12 cellular contexts compared by ENCODE assay signal in genomic region chr2:145038041-145038525, GRCh38.
A peak's percentile ranks its signal among the peaks of the same experiment; 100 is the strongest.
DNase-seq lines count a peak whose midpoint lies in the region; ATAC-seq and TF ChIP-seq lines count a peak whose summit lies in the region.
"Had no signal": no experiment of that assay in that cellular context is flagged by ENCODE, and none has a peak within 500 bp of the region (broad histone marks: within the 10 kb centered on the region; RNA-seq: fewer than 3 reads in every experiment).

No MANE protein-coding gene starts in this region.

- H3K27ac Mint-ChIP-seq in activated naive CD8-positive, alpha-beta T cell treated with anti-CD3 and anti-CD28 coated beads, Interleukin-2, amount 50 U/mL, for 24 hours = no peak overlapping the region

- H3K4me2 ChIP-seq in BLaER1 (peak overlapping the region; percentile 18; the same call in 1 of the 2 replicates), MM.1S (ENCODE audit: low read depth, low read length) (no peak overlapping the region)
- H3K4me2 ChIP-seq: smooth muscle cell had no signal

- no peaks in the 10 kb centered on the region for H3K36me3 Mint-ChIP-seq in activated naive CD8-positive, alpha-beta T cell treated with anti-CD3 and anti-CD28 coated beads, Interleukin-2, amount 50 U/mL, for 24 hours (ENCODE audit: low read depth)
- H3K36me3 Mint-ChIP-seq: naive B cell had no signal

- no peaks in the 10 kb centered on the region for H3F3A ChIP-seq in MM.1S (ENCODE audit: insufficient read depth, low read length)

- H3K9ac ChIP-seq in BLaER1 (no peak overlapping the region), MM.1S (ENCODE audit: low read length) (no peak overlapping the region)

- ATAC-seq in left cardiac atrium = peak; percentile 41 to 71
- ATAC-seq in activated naive CD8-positive, alpha-beta T cell treated with anti-CD3 and anti-CD28 coated beads, Interleukin-2, amount 50 U/mL, for 24 hours = no peak

- no peaks in the 10 kb centered on the region for H3K27me3 Mint-ChIP-seq in activated naive CD8-positive, alpha-beta T cell treated with anti-CD3 and anti-CD28 coated beads, Interleukin-2, amount 50 U/mL, for 24 hours
- H3K27me3 Mint-ChIP-seq: naive B cell had no signal

- H3K9me3 Mint-ChIP-seq in activated naive CD8-positive, alpha-beta T cell treated with anti-CD3 and anti-CD28 coated beads, Interleukin-2, amount 50 U/mL, for 24 hours = no peaks in the 10 kb centered on the region
- H3K9me3 Mint-ChIP-seq: naive B cell had no signal

- no peaks in the 10 kb centered on the region for H3K27me3 ChIP-seq in BLaER1
- no peaks in the 10 kb centered on the region for H3K27me3 ChIP-seq in MM.1S (replicated peaks; ENCODE audit: insufficient read depth, low read length)
- H3K27me3 ChIP-seq: esophagus squamous epithelium had no signal

- H4K20me1 ChIP-seq in BLaER1 (no peaks in the 10 kb centered on the region), MM.1S (ENCODE audit: insufficient read depth, low read length) (no peaks in the 10 kb centered on the region)

- H3K9me3 ChIP-seq in BLaER1 (no peaks in the 10 kb centered on the region), MM.1S (replicated peaks; ENCODE audit: insufficient read depth, low read length) (no peaks in the 10 kb centered on the region)
- H3K9me3 ChIP-seq: esophagus squamous epithelium had no signal

- H3K4me1 ChIP-seq in BLaER1 = peaks cover 11% of the 10 kb centered on the region
- H3K4me1 ChIP-seq in MM.1S (ENCODE audit: low read length) = no peaks in the 10 kb centered on the region

- no peak for TF ChIP-seq CTCF in MM.1S (IDR thresholded peaks at IDR 0.05; ENCODE audit: low read length)

- no peaks in the 10 kb centered on the region for H3K79me2 ChIP-seq in MM.1S (ENCODE audit: low read length)

- H3K4me3 Mint-ChIP-seq in activated naive CD8-positive, alpha-beta T cell treated with anti-CD3 and anti-CD28 coated beads, Interleukin-2, amount 50 U/mL, for 24 hours = no peak overlapping the region
- H3K4me3 Mint-ChIP-seq: naive B cell had no signal

- H3K4me3 ChIP-seq in BLaER1 = no peak overlapping the region
- H3K4me3 ChIP-seq in MM.1S (ENCODE audit: low read length) = no peak overlapping the region
- H3K4me3 ChIP-seq: esophagus squamous epithelium, smooth muscle cell had no signal

- H3K27ac ChIP-seq in BLaER1 (no peak overlapping the region), MM.1S (ENCODE audit: low read length) (no peak overlapping the region)

- intact Hi-C loops in left cardiac atrium (cut with DNase I) = no loop called here

- no peaks in the 10 kb centered on the region for H3K9me2 ChIP-seq in MM.1S (replicated peaks; ENCODE audit: insufficient read depth, low read length)

- H3K36me3 ChIP-seq in BLaER1 = no peaks in the 10 kb centered on the region
- H3K36me3 ChIP-seq in MM.1S (replicated peaks; ENCODE audit: insufficient read depth, low read length) = no peaks in the 10 kb centered on the region
- H3K36me3 ChIP-seq: esophagus squamous epithelium had no signal

- no peaks in the 10 kb centered on the region for H3K4me1 Mint-ChIP-seq in activated naive CD8-positive, alpha-beta T cell treated with anti-CD3 and anti-CD28 coated beads, Interleukin-2, amount 50 U/mL, for 24 hours
- H3K4me1 Mint-ChIP-seq: naive B cell had no signal

- no peak overlapping the region for H2AFZ ChIP-seq in MM.1S (ENCODE audit: low read length)

- DNase-seq in amygdala (lab: John Stamatoyannopoulos, UW) = peak in 49 of 56 donors; percentile 1 to 85 (median 40)
- no peak for DNase-seq in left cardiac atrium
- peak; percentile 86 for DNase-seq in pons (ENCODE audit: low spot score)
- DNase-seq in iPS-NIHi11 (ENCODE audit: low spot score) = no peak
- DNase-seq in activated naive CD8-positive, alpha-beta T cell treated with anti-CD3 and anti-CD28 coated beads, Interleukin-2, amount 50 U/mL, for 24 hours = no peak
- no peak for DNase-seq in cerebellar cortex (ENCODE audit: low spot score)
- no peak for DNase-seq in MM.1S
- DNase-seq: activated CD4-positive, alpha-beta T cell treated with anti-CD3 and anti-CD28 coated beads, Interleukin-2, amount 50 U/mL, for 48 hours; esophagus squamous epithelium; naive B cell had no signal

Comparison
In these comparisons a context has a peak if more than half of its experiments do, and no peak if none do; other contexts are left out.
1. DNase-seq: peak in amygdala (49 of 56) and pons (single experiment); none in left cardiac atrium (single experiment), iPS-NIHi11 (single experiment), activated naive CD8-positive, alpha-beta T cell treated with anti-CD3 and anti-CD28 coated beads, Interleukin-2, amount 50 U/mL, for 24 hours (single experiment), cerebellar cortex (single experiment) and MM.1S (single experiment).